ENCODE assay signal across 15 cellular contexts in genomic region chr12:86249856-86250255, GRCh38. TPM values are rescaled to one million over a fixed set of nuclear protein-coding genes. Genes with fewer than 3 reads are reported as not detected.
DNase-seq lines count a peak whose midpoint lies in the region; ATAC-seq and TF ChIP-seq lines count a peak whose summit lies in the region.
"Had no signal": no experiment of that assay in that cellular context is flagged by ENCODE, and none has a peak within 500 bp of the region (broad histone marks: within the 10 kb centered on the region; RNA-seq: fewer than 3 reads in every experiment).

No MANE protein-coding gene starts in this region.

- no peak overlapping the region for H2BK15ac ChIP-seq in IMR-90 (ENCODE audit: low read depth, low read length)

- no peak overlapping the region for H4K8ac ChIP-seq in IMR-90 (ENCODE audit: low read depth in 2 of 2, low read length in 2 of 2)

- no peaks in the 10 kb centered on the region for H3F3A ChIP-seq in smooth muscle cell (ENCODE audit: low read depth)

- no peak overlapping the region for H4K91ac ChIP-seq in IMR-90 (ENCODE audit: insufficient read depth, low read depth, low read length)

- H3K23ac ChIP-seq in IMR-90 (ENCODE audit: low read depth, low read length), result no peak overlapping the region

- H3K4me3 ChIP-seq in IMR-90 (ENCODE audit: insufficient read depth, low read depth, low read length), result no peak overlapping the region
- no peak overlapping the region for H3K4me3 ChIP-seq in smooth muscle cell
- H3K4me3 ChIP-seq: skin epidermis, tibial nerve had no signal

- H3K79me1 ChIP-seq in IMR-90 (ENCODE audit: low read depth in 1 of 2, low read length in 2 of 2), result no peaks in the 10 kb centered on the region

- dilution Hi-C loops in IMR-90 (cut with HindIII; ENCODE audit: low sequenced_read_pairs, unreplicated experiment), result no loop called here

- TF ChIP-seq RAD21 in IMR-90 (IDR thresholded peaks at IDR 0.05; ENCODE audit: low read length), result no peak

- no peak overlapping the region for H2AFZ ChIP-seq in IMR-90 (replicated peaks; ENCODE audit: low read length, poor library complexity)
- H2AFZ ChIP-seq in smooth muscle cell (ENCODE audit: low read depth), result peak overlapping the region; percentile 5

- H3K9me1 ChIP-seq in IMR-90 (ENCODE audit: insufficient read depth, low read length), result no peaks in the 10 kb centered on the region

- H3K4me1 ChIP-seq in IMR-90 (ENCODE audit: control insufficient read depth, insufficient read depth, low read length) (no peaks in the 10 kb centered on the region), smooth muscle cell (ENCODE audit: low read depth) (no peaks in the 10 kb centered on the region)
- H3K4me1 ChIP-seq: tibial nerve had no signal

- H3K36me3 ChIP-seq in IMR-90 (ENCODE audit: control insufficient read depth, insufficient read depth, low read length), result no peaks in the 10 kb centered on the region
- no peaks in the 10 kb centered on the region for H3K36me3 ChIP-seq in smooth muscle cell (ENCODE audit: low read depth)
- H3K36me3 ChIP-seq: tibial nerve had no signal

- H4K5ac ChIP-seq in IMR-90 (ENCODE audit: low read depth, low read length), result no peak overlapping the region

- peak; percentile 70 for DNase-seq in IMR-90
- peak; percentile 53 for DNase-seq in fibroblast of peridontal ligament (ENCODE audit: extremely low read depth)
- DNase-seq in smooth muscle cell (lab: John Stamatoyannopoulos, UW; ENCODE audit: unreplicated experiment), result no peak
- DNase-seq in erythroblast (lab: John Stamatoyannopoulos, UW), result no peak
- DNase-seq in epidermal melanocyte (ENCODE audit: insufficient read length, low spot score), result no peak
- DNase-seq: activated CD4-positive, alpha-beta memory T cell treated with anti-CD3 and anti-CD28 coated beads, Interleukin-2, amount 10 ng/mL, durations not matched to agents 7 days and 5 days; immature natural killer cell; naive B cell; NCI-H2171 treated with DMSO at 0.1 percent for 48 hours; OCI-M1 had no signal

- ATAC-seq in GM21786 (IDR thresholded peaks at IDR 0.05; ENCODE audit: unreplicated experiment), result peak; percentile 49
- peak; percentile 95 for ATAC-seq in IMR-90 (ENCODE audit: low read depth)
- ATAC-seq in GM21381 (IDR thresholded peaks at IDR 0.05; ENCODE audit: unreplicated experiment), result no peak
- ATAC-seq: esophagus mucosa had no signal

- TF ChIP-seq POLR2A in IMR-90 (IDR thresholded peaks at IDR 0.05; ENCODE audit: low read depth, low read length) (no peak), erythroblast (IDR thresholded peaks at IDR 0.05; ENCODE audit: low read length) (no peak)

- H3K79me2 ChIP-seq in smooth muscle cell (ENCODE audit: low read depth), result no peaks in the 10 kb centered on the region

- H4K20me1 ChIP-seq in IMR-90 (ENCODE audit: insufficient read depth, low read length) (no peaks in the 10 kb centered on the region), smooth muscle cell (ENCODE audit: low read depth) (no peaks in the 10 kb centered on the region)

- H3K27me3 ChIP-seq in IMR-90 (ENCODE audit: control insufficient read depth, insufficient read depth, low read length) (no peaks in the 10 kb centered on the region), smooth muscle cell (ENCODE audit: low read depth) (no peaks in the 10 kb centered on the region)
- H3K27me3 ChIP-seq: tibial nerve had no signal

- H2AK5ac ChIP-seq in IMR-90 (ENCODE audit: low read depth, low read length), result no peak overlapping the region

- H3K9ac ChIP-seq in IMR-90 (ENCODE audit: low read depth, low read length), result no peak overlapping the region
- H3K9ac ChIP-seq in smooth muscle cell (ENCODE audit: low read depth), result no peak overlapping the region

- no peak overlapping the region for H2BK120ac ChIP-seq in IMR-90 (ENCODE audit: low read depth, low read length)

- no peak overlapping the region for H3K4ac ChIP-seq in IMR-90 (ENCODE audit: low read depth, low read length)

- H3K4me2 ChIP-seq in IMR-90 (ENCODE audit: low read depth, low read length), result peak overlapping the region; percentile 41; the same call in 1 of the 2 replicates
- H3K4me2 ChIP-seq in smooth muscle cell, result peak overlapping the region; percentile 71

- no peak overlapping the region for H2AK9ac ChIP-seq in IMR-90 (replicated peaks; ENCODE audit: low read depth, low read length, poor library complexity)

- H2BK5ac ChIP-seq in IMR-90 (ENCODE audit: low read depth, low read length, poor library complexity, severe bottlenecking), result no peak overlapping the region

- H3K18ac ChIP-seq in IMR-90 (ENCODE audit: low read depth, low read length), result no peak overlapping the region

- H2BK20ac ChIP-seq in IMR-90 (ENCODE audit: low read depth, low read length), result no peak overlapping the region

- H3K14ac ChIP-seq in IMR-90 (replicated peaks; ENCODE audit: low read depth, low read length), result no peak overlapping the region

- TF ChIP-seq CTCF in IMR-90 (conservative IDR thresholded peaks at IDR 0.05; ENCODE audit: low read depth, low read length) (no peak), smooth muscle cell (IDR thresholded peaks at IDR 0.05; ENCODE audit: borderline replicate concordance, insufficient read depth, poor library complexity, severe bottlenecking) (no peak)

- H3K9me3 ChIP-seq in IMR-90 (ENCODE audit: control insufficient read depth, insufficient read depth, low read length), result no peaks in the 10 kb centered on the region
- H3K9me3 ChIP-seq in smooth muscle cell (replicated peaks; ENCODE audit: low read depth), result no peaks in the 10 kb centered on the region
- H3K9me3 ChIP-seq: tibial nerve had no signal

- CTCF ChIA-PET in IMR-90 (lab: Yijun Ruan, JAX), result no interaction called here

- no TSS peak for BruUV-seq in IMR-90 (replicated peaks; lab: Mats Ljungman, UMichigan)

- in situ Hi-C loops in IMR-90 (cut with MboI; ENCODE audit: low sequenced_read_pairs), result no loop called here

- no peak overlapping the region for H3K56ac ChIP-seq in IMR-90 (ENCODE audit: extremely low read depth, insufficient read depth, low read length)

- POLR2A ChIA-PET in IMR-90 (lab: Charles Lee; ENCODE audit: unreplicated experiment), result no interaction called here

- H3K27ac ChIP-seq in IMR-90 (ENCODE audit: insufficient read depth, low read length) (no peak overlapping the region), smooth muscle cell (ENCODE audit: low read depth) (peak overlapping the region; percentile 33)
- H3K27ac ChIP-seq: skin epidermis, tibial nerve had no signal

- intact Hi-C loops in IMR-90 (cut with micrococcal nuclease), result no loop called here

TF ChIP-seq in IMR-90, 13 proteins besides CTCF, POLR2A, EP300 and RAD21:
- TF ChIP-seq CEBPB (IDR thresholded peaks at IDR 0.05; ENCODE audit: low read depth, low read length), result no peak
- TF ChIP-seq ELK1 (IDR thresholded peaks at IDR 0.05; ENCODE audit: borderline replicate concordance, low read depth, low read length), result no peak
- TF ChIP-seq MXI1 (IDR thresholded peaks at IDR 0.05; ENCODE audit: borderline replicate concordance, low read depth, low read length), result no peak
- TF ChIP-seq RFX5 (IDR thresholded peaks at IDR 0.05; ENCODE audit: low read depth, low read length), result no peak
- no peak for TF ChIP-seq SMC3 (IDR thresholded peaks at IDR 0.05; ENCODE audit: low read depth, low read length)
- no peak for TF ChIP-seq MAZ (IDR thresholded peaks at IDR 0.05; ENCODE audit: borderline replicate concordance, low read depth, low read length)
- no peak for TF ChIP-seq NFE2L2 (IDR thresholded peaks at IDR 0.05; ENCODE audit: low read depth, low read length)
- TF ChIP-seq FOS (IDR thresholded peaks at IDR 0.05; ENCODE audit: low read depth, low read length), result no peak
- TF ChIP-seq CHD1 (IDR thresholded peaks at IDR 0.05; ENCODE audit: low read depth, low read length), result no peak
- no peak for TF ChIP-seq MAFK (IDR thresholded peaks at IDR 0.05; ENCODE audit: low read depth, low read length)
- TF ChIP-seq USF2 (IDR thresholded peaks at IDR 0.05; ENCODE audit: low read depth, low read length), result no peak
- no peak for TF ChIP-seq RCOR1 (IDR thresholded peaks at IDR 0.05; ENCODE audit: insufficient replicate concordance, low read length)
- TF ChIP-seq BHLHE40 (IDR thresholded peaks at IDR 0.05; ENCODE audit: low read depth, low read length), result no peak

RNA-seq across cellular contexts. Expression of gene MGAT4C, which starts 6.3 kb away (rescaled TPM):
- total RNA-seq in IMR-90 (2012; rRNA removed) (not detected in 2 replicates), smooth muscle cell (0.22 and 0.36 TPM in 2 replicates)
- polyA plus RNA-seq in IMR-90 (2012; rRNA removed) (not detected in 2 replicates), smooth muscle cell (1.3 TPM in 1 of 2 replicates, not detected in the other)
- polyA plus RNA-seq in IMR-90 (2012; cell fraction: cytosol; rRNA removed), result not detected in 2 replicates
- not detected in 2 replicates for polyA plus RNA-seq in IMR-90 (2012; cell fraction: nucleus; rRNA removed; ENCODE audit: low replicate concordance)
- total RNA-seq: activated CD4-positive, alpha-beta memory T cell treated with anti-CD3 and anti-CD28 coated beads, Interleukin-2, amount 10 ng/mL, durations not matched to agents 7 days and 5 days; esophagus mucosa had no signal
- polyA plus RNA-seq: immature natural killer cell had no signal

Comparison
In these comparisons a context has a peak if more than half of its experiments do, and no peak if none do; other contexts are left out.
1. DNase-seq: peak in IMR-90 (single experiment) and fibroblast of peridontal ligament (single experiment); none in smooth muscle cell (single experiment), erythroblast (0 of 2) and epidermal melanocyte (single experiment).